Comparison of ENCODE assay signal across 1 cellular context in the genomic region with DNA sequence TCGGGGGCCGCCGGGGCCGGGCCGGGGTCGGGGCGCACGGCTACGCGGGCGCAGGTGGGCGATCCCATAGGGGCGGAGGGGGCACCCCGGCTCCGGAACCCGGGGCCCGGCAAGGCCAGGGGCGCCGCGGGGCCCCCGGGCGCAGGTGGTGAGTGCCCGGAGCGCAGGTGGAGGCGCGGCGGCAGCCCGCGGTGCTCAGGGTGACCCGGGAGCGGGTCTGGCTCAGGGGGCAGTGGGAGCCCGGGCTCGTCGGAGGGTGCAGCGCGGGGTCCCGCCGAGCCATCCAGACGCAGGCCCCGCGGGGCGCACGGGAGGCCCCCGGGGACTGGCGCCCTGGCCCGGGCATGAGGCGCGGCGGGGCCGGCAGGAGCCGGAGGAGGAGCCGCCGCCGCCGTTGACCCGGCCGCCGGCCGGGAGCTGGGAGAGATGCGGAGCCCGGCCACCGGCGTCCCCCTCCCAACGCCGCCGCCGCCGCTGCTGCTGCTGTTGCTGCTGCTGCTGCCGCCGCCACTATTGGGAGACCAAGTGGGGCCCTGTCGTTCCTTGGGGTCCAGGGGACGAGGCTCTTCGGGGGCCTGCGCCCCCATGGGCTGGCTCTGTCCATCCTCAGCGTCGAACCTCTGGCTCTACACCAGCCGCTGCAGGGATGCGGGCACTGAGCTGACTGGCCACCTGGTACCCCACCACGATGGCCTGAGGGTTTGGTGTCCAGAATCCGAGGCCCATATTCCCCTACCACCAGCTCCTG.
TF ChIP-seq lines count a peak whose summit lies in the region.

No MANE protein-coding gene starts in this region.

TF ChIP-seq in HEK293, 187 proteins besides CTCF, POLR2A, EP300 and RAD21 (continued from another document):
- peak; percentile 61; the same call in 1 of the 2 replicates for TF ChIP-seq ZBTB20 (tag by site-specific recombination; IDR thresholded peaks at IDR 0.05)
- no peak for TF ChIP-seq ZBTB8A (tag by site-specific recombination; IDR thresholded peaks at IDR 0.05)
- TF ChIP-seq ZNF488 (tag by site-specific recombination; IDR thresholded peaks at IDR 0.05): no peak
- TF ChIP-seq ZNF132 (tag by site-specific recombination; IDR thresholded peaks at IDR 0.05; ENCODE audit: borderline replicate concordance): no peak
- 0 out of 2 replicates have a peak, but pooled peaks have one; percentile 41 for TF ChIP-seq ZNF335 (tag by site-specific recombination; conservative IDR thresholded peaks at IDR 0.05)
- no peak for TF ChIP-seq ZSCAN4 (tag by site-specific recombination; IDR thresholded peaks at IDR 0.05)
- TF ChIP-seq ZNF416 (tag by site-specific recombination; IDR thresholded peaks at IDR 0.05): no peak
- TF ChIP-seq ZXDB (tag by site-specific recombination; IDR thresholded peaks at IDR 0.05): no peak
- 0 out of 2 replicates have a peak, but pooled peaks have one; percentile 13 for TF ChIP-seq ZNF341 (tag by site-specific recombination; IDR thresholded peaks at IDR 0.05; ENCODE audit: low read depth)
- TF ChIP-seq PRDM10 (tag by site-specific recombination; IDR thresholded peaks at IDR 0.05): no peak
- TF ChIP-seq GFI1B (tag by site-specific recombination; IDR thresholded peaks at IDR 0.05): no peak
- TF ChIP-seq ZNF248 (tag by site-specific recombination; IDR thresholded peaks at IDR 0.05): no peak
- no peak for TF ChIP-seq ZNF148 (tag by site-specific recombination; IDR thresholded peaks at IDR 0.05; ENCODE audit: borderline replicate concordance)
- peak; percentile 66; the same call in 1 of the 2 replicates for TF ChIP-seq GLIS2 (tag by site-specific recombination; IDR thresholded peaks at IDR 0.05)
- no peak for TF ChIP-seq ZBTB26 (tag by site-specific recombination; optimal IDR thresholded peaks at IDR 0.05)
- TF ChIP-seq KLF1 (tag by site-specific recombination; IDR thresholded peaks at IDR 0.05): no peak
- TF ChIP-seq, protein P1, sequence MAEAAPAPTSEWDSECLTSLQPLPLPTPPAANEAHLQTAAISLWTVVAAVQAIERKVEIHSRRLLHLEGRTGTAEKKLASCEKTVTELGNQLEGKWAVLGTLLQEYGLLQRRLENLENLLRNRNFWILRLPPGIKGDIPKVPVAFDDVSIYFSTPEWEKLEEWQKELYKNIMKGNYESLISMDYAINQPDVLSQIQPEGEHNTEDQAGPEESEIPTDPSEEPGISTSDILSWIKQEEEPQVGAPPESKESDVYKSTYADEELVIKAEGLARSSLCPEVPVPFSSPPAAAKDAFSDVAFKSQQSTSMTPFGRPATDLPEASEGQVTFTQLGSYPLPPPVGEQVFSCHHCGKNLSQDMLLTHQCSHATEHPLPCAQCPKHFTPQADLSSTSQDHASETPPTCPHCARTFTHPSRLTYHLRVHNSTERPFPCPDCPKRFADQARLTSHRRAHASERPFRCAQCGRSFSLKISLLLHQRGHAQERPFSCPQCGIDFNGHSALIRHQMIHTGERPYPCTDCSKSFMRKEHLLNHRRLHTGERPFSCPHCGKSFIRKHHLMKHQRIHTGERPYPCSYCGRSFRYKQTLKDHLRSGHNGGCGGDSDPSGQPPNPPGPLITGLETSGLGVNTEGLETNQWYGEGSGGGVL (tag by site-specific recombination; IDR thresholded peaks at IDR 0.05): no peak
- no peak for TF ChIP-seq WT1 (tag by site-specific recombination; IDR thresholded peaks at IDR 0.05)
- no peak for TF ChIP-seq REPIN1 (tag by site-specific recombination; IDR thresholded peaks at IDR 0.05; ENCODE audit: low read depth)
- TF ChIP-seq HOXD13 (CRISPR knock-in tag; IDR thresholded peaks at IDR 0.05; ENCODE audit: borderline replicate concordance): no peak
- no peak for TF ChIP-seq ZNF518A (tag by site-specific recombination; conservative IDR thresholded peaks at IDR 0.05; ENCODE audit: low read depth)
- no peak for TF ChIP-seq ZNF350 (tag by site-specific recombination; IDR thresholded peaks at IDR 0.05)
- TF ChIP-seq, protein P2, sequence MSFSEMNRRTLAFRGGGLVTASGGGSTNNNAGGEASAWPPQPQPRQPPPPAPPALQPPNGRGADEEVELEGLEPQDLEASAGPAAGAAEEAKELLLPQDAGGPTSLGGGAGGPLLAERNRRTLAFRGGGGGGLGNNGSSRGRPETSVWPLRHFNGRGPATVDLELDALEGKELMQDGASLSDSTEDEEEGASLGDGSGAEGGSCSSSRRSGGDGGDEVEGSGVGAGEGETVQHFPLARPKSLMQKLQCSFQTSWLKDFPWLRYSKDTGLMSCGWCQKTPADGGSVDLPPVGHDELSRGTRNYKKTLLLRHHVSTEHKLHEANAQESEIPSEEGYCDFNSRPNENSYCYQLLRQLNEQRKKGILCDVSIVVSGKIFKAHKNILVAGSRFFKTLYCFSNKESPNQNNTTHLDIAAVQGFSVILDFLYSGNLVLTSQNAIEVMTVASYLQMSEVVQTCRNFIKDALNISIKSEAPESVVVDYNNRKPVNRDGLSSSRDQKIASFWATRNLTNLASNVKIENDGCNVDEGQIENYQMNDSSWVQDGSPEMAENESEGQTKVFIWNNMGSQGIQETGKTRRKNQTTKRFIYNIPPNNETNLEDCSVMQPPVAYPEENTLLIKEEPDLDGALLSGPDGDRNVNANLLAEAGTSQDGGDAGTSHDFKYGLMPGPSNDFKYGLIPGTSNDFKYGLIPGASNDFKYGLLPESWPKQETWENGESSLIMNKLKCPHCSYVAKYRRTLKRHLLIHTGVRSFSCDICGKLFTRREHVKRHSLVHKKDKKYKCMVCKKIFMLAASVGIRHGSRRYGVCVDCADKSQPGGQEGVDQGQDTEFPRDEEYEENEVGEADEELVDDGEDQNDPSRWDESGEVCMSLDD (tag by site-specific recombination; IDR thresholded peaks at IDR 0.05): no peak
- TF ChIP-seq ZNF610 (tag by site-specific recombination; IDR thresholded peaks at IDR 0.05; ENCODE audit: borderline replicate concordance): no peak
